ENCODE assay signal across 8 cellular contexts in the genomic region with DNA sequence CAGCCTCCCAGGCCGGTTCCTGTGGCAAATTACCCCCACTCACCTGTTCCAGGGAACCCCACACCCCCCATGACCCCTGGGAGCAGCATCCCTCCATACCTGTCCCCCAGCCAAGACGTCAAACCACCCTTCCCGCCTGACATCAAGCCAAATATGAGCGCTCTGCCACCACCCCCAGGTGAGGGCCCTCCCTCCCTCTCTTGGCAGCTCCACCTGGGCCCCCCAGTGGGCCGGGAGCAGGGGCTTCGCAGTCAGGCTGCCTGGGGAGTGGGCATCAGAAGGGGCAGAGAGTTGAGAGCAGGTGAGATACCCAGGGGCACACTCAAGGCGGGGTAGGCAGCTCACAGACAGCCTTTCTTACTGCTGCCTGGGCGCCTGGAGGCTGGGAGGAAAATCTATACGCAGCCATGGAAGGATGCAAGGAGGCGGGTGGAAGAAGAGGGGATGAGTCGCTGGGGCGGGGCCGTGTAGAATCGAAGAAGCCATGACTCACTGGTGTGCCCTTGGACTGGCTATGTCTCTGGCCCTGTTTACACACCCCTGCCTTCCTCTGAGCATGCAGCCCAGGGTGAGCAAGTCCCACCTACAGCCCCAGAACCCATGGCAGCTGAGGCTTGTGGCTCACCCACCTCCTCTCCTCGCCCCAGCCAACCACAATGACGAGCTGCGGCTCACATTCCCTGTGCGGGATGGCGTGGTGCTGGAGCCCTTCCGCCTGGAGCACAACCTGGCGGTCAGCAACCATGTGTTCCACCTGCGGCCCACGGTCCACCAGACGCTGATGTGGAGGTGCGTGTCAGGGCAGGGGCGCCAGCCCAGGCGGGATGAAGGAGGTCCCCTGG. TPM values are rescaled to one million over a fixed set of nuclear protein-coding genes. Genes with fewer than 3 reads are reported as not detected.
DNase-seq lines count a peak whose midpoint lies in the region; ATAC-seq, FAIRE-seq and TF ChIP-seq lines count a peak whose summit lies in the region.

No MANE protein-coding gene starts in this region.

- H3F3A ChIP-seq in GM23338 (replicated peaks; ENCODE audit: low read depth): no peaks in the 10 kb centered on the region

- WGBS in esophagus muscularis mucosa: 80% methylated on average over 21 of the region's 27 CpGs

- H2AFZ ChIP-seq in GM23338: no peak overlapping the region

- H3K27ac Mint-ChIP-seq in T-helper 17 cell (peak overlapping the region; percentile 41), GM23338 (no peak overlapping the region)

- H3K79me2 ChIP-seq in GM23338 (replicated peaks; ENCODE audit: insufficient read depth): no peaks in the 10 kb centered on the region

- H3K27ac ChIP-seq in esophagus muscularis mucosa (replicated peaks in 1 of 4) (peak overlapping the region; percentile 56 to 70 (median 64)), GM23338 (ENCODE audit: low read depth) (no peak overlapping the region)

- no peak for TF ChIP-seq EP300 in esophagus muscularis mucosa (IDR thresholded peaks at IDR 0.05)

- in situ Hi-C loops in G401 (cut with HindIII; ENCODE audit: low sequenced_read_pairs): no loop called here

- TF ChIP-seq CTCF in esophagus muscularis mucosa (IDR thresholded peaks at IDR 0.05) (no peak), GM23338 (conservative IDR thresholded peaks at IDR 0.05; ENCODE audit: low read depth in 2 of 2) (no peak)

- no peaks in the 10 kb centered on the region for H3K9me2 ChIP-seq in GM23338 (ENCODE audit: insufficient read depth)

- FAIRE-seq in H54 (lab: Jason Lieb, UNC): peak; percentile 82

- H3K4me3 Mint-ChIP-seq in T-helper 17 cell (no peak overlapping the region), GM23338 (no peak overlapping the region)

- H3K4me1 Mint-ChIP-seq in T-helper 17 cell (peaks cover 10% of the 10 kb centered on the region), GM23338 (no peaks in the 10 kb centered on the region)

- intact Hi-C loops in esophagus muscularis mucosa (cut with DNase I): no loop called here

- peaks cover 17 to 34% (median 29%) of the 10 kb centered on the region in 4 donors for H3K4me1 ChIP-seq in esophagus muscularis mucosa
- H3K4me1 ChIP-seq in GM23338 (ENCODE audit: insufficient read depth): no peaks in the 10 kb centered on the region

- H3K4me2 ChIP-seq in GM23338: no peak overlapping the region

- no peaks in the 10 kb centered on the region for H3K9me3 ChIP-seq in T-helper 17 cell (ENCODE audit: control insufficient read depth, low read length, poor library complexity, severe bottlenecking)
- H3K9me3 ChIP-seq in esophagus muscularis mucosa: no peaks in the 10 kb centered on the region

- H3K36me3 Mint-ChIP-seq in T-helper 17 cell (ENCODE audit: low read depth): peaks cover 4% of the 10 kb centered on the region
- peaks cover 54% of the 10 kb centered on the region for H3K36me3 Mint-ChIP-seq in GM23338 (ENCODE audit: low read depth)

- ATAC-seq in T-helper 17 cell (peak; percentile 43), GM23338 (no peak), HG02759 (IDR thresholded peaks at IDR 0.05; ENCODE audit: unreplicated experiment) (no peak), GM21619 (IDR thresholded peaks at IDR 0.05; ENCODE audit: unreplicated experiment) (no peak)

- H3K36me3 ChIP-seq in esophagus muscularis mucosa (peaks cover 72 to 100% (median 98%) of the 10 kb centered on the region in 4 donors), GM23338 (ENCODE audit: insufficient read depth) (no peaks in the 10 kb centered on the region; the same call in 1 of the 2 replicates)

- H3K27me3 Mint-ChIP-seq in T-helper 17 cell (no peaks in the 10 kb centered on the region), GM23338 (ENCODE audit: insufficient read depth, low read depth, poor library complexity) (peaks cover 9% of the 10 kb centered on the region)

- peak; percentile 99 for DNase-seq in H54 (ENCODE audit: insufficient read length, low spot score)
- no peak for DNase-seq in T-helper 17 cell
- no peak for DNase-seq in esophagus muscularis mucosa (ENCODE audit: extremely low spot score)
- peak; percentile 94 for DNase-seq in renal cortical epithelial cell (ENCODE audit: low read depth)
- no peak for DNase-seq in GM23338 (ENCODE audit: low spot score)
- no peak for DNase-seq in G401 (ENCODE audit: low spot score)

- H4K20me1 ChIP-seq in GM23338 (replicated peaks; ENCODE audit: insufficient read depth): no peaks in the 10 kb centered on the region

- no peaks in the 10 kb centered on the region for H3K9me3 Mint-ChIP-seq in GM23338

- no peak for TF ChIP-seq POLR2A in H54 (IDR thresholded peaks at IDR 0.05; ENCODE audit: low read depth, low read length)
- no peak for TF ChIP-seq POLR2A in esophagus muscularis mucosa (IDR thresholded peaks at IDR 0.05; ENCODE audit: low read depth)

- H3K27me3 ChIP-seq in esophagus muscularis mucosa (no peaks in the 10 kb centered on the region), GM23338 (ENCODE audit: insufficient read depth) (no peaks in the 10 kb centered on the region)

- no peak overlapping the region for H3K4me3 ChIP-seq in esophagus muscularis mucosa
- H3K4me3 ChIP-seq in GM23338: no peak overlapping the region

TF ChIP-seq in GM23338, 12 proteins besides CTCF, POLR2A, EP300 and RAD21:
- no peak for TF ChIP-seq NANOG (IDR thresholded peaks at IDR 0.05; ENCODE audit: borderline replicate concordance)
- TF ChIP-seq, protein P1, sequence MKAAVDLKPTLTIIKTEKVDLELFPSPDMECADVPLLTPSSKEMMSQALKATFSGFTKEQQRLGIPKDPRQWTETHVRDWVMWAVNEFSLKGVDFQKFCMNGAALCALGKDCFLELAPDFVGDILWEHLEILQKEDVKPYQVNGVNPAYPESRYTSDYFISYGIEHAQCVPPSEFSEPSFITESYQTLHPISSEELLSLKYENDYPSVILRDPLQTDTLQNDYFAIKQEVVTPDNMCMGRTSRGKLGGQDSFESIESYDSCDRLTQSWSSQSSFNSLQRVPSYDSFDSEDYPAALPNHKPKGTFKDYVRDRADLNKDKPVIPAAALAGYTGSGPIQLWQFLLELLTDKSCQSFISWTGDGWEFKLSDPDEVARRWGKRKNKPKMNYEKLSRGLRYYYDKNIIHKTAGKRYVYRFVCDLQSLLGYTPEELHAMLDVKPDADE (IDR thresholded peaks at IDR 0.05): no peak
- no peak for TF ChIP-seq ZNF331 (CRISPR knock-in tag; IDR thresholded peaks at IDR 0.05; ENCODE audit: low read depth)
- TF ChIP-seq, protein P2, sequence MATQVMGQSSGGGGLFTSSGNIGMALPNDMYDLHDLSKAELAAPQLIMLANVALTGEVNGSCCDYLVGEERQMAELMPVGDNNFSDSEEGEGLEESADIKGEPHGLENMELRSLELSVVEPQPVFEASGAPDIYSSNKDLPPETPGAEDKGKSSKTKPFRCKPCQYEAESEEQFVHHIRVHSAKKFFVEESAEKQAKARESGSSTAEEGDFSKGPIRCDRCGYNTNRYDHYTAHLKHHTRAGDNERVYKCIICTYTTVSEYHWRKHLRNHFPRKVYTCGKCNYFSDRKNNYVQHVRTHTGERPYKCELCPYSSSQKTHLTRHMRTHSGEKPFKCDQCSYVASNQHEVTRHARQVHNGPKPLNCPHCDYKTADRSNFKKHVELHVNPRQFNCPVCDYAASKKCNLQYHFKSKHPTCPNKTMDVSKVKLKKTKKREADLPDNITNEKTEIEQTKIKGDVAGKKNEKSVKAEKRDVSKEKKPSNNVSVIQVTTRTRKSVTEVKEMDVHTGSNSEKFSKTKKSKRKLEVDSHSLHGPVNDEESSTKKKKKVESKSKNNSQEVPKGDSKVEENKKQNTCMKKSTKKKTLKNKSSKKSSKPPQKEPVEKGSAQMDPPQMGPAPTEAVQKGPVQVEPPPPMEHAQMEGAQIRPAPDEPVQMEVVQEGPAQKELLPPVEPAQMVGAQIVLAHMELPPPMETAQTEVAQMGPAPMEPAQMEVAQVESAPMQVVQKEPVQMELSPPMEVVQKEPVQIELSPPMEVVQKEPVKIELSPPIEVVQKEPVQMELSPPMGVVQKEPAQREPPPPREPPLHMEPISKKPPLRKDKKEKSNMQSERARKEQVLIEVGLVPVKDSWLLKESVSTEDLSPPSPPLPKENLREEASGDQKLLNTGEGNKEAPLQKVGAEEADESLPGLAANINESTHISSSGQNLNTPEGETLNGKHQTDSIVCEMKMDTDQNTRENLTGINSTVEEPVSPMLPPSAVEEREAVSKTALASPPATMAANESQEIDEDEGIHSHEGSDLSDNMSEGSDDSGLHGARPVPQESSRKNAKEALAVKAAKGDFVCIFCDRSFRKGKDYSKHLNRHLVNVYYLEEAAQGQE (IDR thresholded peaks at IDR 0.05; ENCODE audit: unreplicated experiment): no peak

RNA-seq across cellular contexts. Expression of a gene that starts 48.6 kb away (rescaled TPM):
- total RNA-seq in T-helper 17 cell (10 to 100 TPM; 59.4 to 82.3 TPM), esophagus muscularis mucosa (10 to 100 TPM; 19.5 to 42.2 (median 24.4) TPM), renal cortical epithelial cell (48.6 and 58.7 TPM in 2 replicates)
- 42.4 and 43.6 TPM in 2 replicates for total RNA-seq in GM23338 (2014; rRNA removed; shearing (Covaris generic))
- polyA plus RNA-seq in GM23338 (2016; fragmentation: Nextera tagmentation; extraction: Ambion mirVana): 29.5 and 32.1 TPM in 2 replicates
- total RNA-seq in G401 (2014; rRNA removed; shearing (Covaris generic)): 58.4 and 66.1 TPM in 2 replicates

Comparison
In these comparisons a context has a peak if more than half of its experiments do, and no peak if none do; other contexts are left out.
1. DNase-seq: peak in H54 (single experiment) and renal cortical epithelial cell (single experiment); none in T-helper 17 cell (0 of 3), esophagus muscularis mucosa (single experiment), GM23338 (single experiment) and G401 (single experiment).